In genomic region chr13:51815848-51816247, GRCh38 we compare ENCODE assay signal across 14 cellular contexts. TPM values are rescaled to one million over a fixed set of nuclear protein-coding genes. Genes with fewer than 3 reads are reported as not detected.
DNase-seq lines count a peak whose midpoint lies in the region; ATAC-seq and TF ChIP-seq lines count a peak whose summit lies in the region.
"Had no signal": no experiment of that assay in that cellular context is flagged by ENCODE, and none has a peak within 500 bp of the region (broad histone marks: within the 10 kb centered on the region; RNA-seq: fewer than 3 reads in every experiment).

No MANE protein-coding gene starts in this region.

- peak overlapping the region; percentile 67 for H3K4me2 ChIP-seq in smooth muscle cell

- H3K4me1 Mint-ChIP-seq in activated T-cell treated with anti-CD3 and anti-CD28 coated beads, Interleukin-2, amount 50 U/mL, for 72 hours (ENCODE audit: low read depth) = peaks cover 89% of the 10 kb centered on the region

- no peaks in the 10 kb centered on the region for H3K79me2 ChIP-seq in smooth muscle cell (ENCODE audit: low read depth)

- no peak for ATAC-seq in activated T-cell treated with anti-CD3 and anti-CD28 coated beads, Interleukin-2, amount 50 U/mL, for 72 hours (replicated peaks in 1 of 2)

- peak overlapping the region; percentile 51 for H3K27ac Mint-ChIP-seq in activated T-cell treated with anti-CD3 and anti-CD28 coated beads, Interleukin-2, amount 50 U/mL, for 72 hours
- H3K27ac Mint-ChIP-seq: GM23338 had no signal

- TF ChIP-seq CTCF in epithelial cell of esophagus (IDR thresholded peaks at IDR 0.05; ENCODE audit: insufficient read depth, low read depth, low read length, missing control alignments) (peak; percentile 3), smooth muscle cell (IDR thresholded peaks at IDR 0.05; ENCODE audit: borderline replicate concordance, insufficient read depth, poor library complexity, severe bottlenecking) (no peak), GM13977 (IDR thresholded peaks at IDR 0.05; ENCODE audit: extremely low read depth, insufficient read depth, missing control alignments) (no peak)

- H3K9me3 ChIP-seq in smooth muscle cell (replicated peaks; ENCODE audit: low read depth) = no peaks in the 10 kb centered on the region

- H3K9ac ChIP-seq in smooth muscle cell (ENCODE audit: low read depth) = no peak overlapping the region

- no peaks in the 10 kb centered on the region for H3K27me3 ChIP-seq in smooth muscle cell (ENCODE audit: low read depth)

- H4K20me1 ChIP-seq in smooth muscle cell (ENCODE audit: low read depth) = no peaks in the 10 kb centered on the region

- no peaks in the 10 kb centered on the region for H3K4me1 ChIP-seq in smooth muscle cell (ENCODE audit: low read depth)

- no peaks in the 10 kb centered on the region for H3K27me3 Mint-ChIP-seq in activated T-cell treated with anti-CD3 and anti-CD28 coated beads, Interleukin-2, amount 50 U/mL, for 72 hours (ENCODE audit: low read depth)
- H3K27me3 Mint-ChIP-seq: dendritic cell treated with granulocyte-macrophage colony-stimulating factor and Interleukin-4, amounts not matched to agents 40 ng/mL and 50 ng/mL, for 4 days had no signal

- no peaks in the 10 kb centered on the region for H3K9me3 Mint-ChIP-seq in activated T-cell treated with anti-CD3 and anti-CD28 coated beads, Interleukin-2, amount 50 U/mL, for 72 hours
- H3K9me3 Mint-ChIP-seq: dendritic cell treated with granulocyte-macrophage colony-stimulating factor and Interleukin-4, amounts not matched to agents 40 ng/mL and 50 ng/mL, for 4 days; GM23338; neural crest cell had no signal

- H3K27ac ChIP-seq in smooth muscle cell (ENCODE audit: low read depth) = no peak overlapping the region

- peak overlapping the region; percentile 74 to 81 for H3K4me3 Mint-ChIP-seq in activated T-cell treated with anti-CD3 and anti-CD28 coated beads, Interleukin-2, amount 50 U/mL, for 72 hours
- H3K4me3 Mint-ChIP-seq: dendritic cell treated with granulocyte-macrophage colony-stimulating factor and Interleukin-4, amounts not matched to agents 40 ng/mL and 50 ng/mL, for 4 days; GM23338; neural crest cell had no signal

- no peaks in the 10 kb centered on the region for H3F3A ChIP-seq in smooth muscle cell (ENCODE audit: low read depth)

- H3K36me3 ChIP-seq in smooth muscle cell (ENCODE audit: low read depth) = no peaks in the 10 kb centered on the region

- no peak overlapping the region for H3K4me3 ChIP-seq in epithelial cell of esophagus (ENCODE audit: low read length)
- no peak overlapping the region for H3K4me3 ChIP-seq in smooth muscle cell
- H3K4me3 ChIP-seq: GM23338 had no signal

- in situ Hi-C loops in GM13977 (cut with MboI; ENCODE audit: low pct_unique_long_range_greater_than_20kb, low sequenced_read_pairs, unreplicated experiment) = loop anchor here (25.0 kb wide), 2 partner anchors 321 to 679 kb away; partner anchors contain the start of gene NEK5

- 83% methylated on average over 11 of the region's 11 CpGs for WGBS in smooth muscle cell (ENCODE audit: low lambda C conversion rate)

- no peaks in the 10 kb centered on the region for H3K36me3 Mint-ChIP-seq in activated T-cell treated with anti-CD3 and anti-CD28 coated beads, Interleukin-2, amount 50 U/mL, for 72 hours (ENCODE audit: insufficient read depth in 2 of 2)

- H2AFZ ChIP-seq in smooth muscle cell (ENCODE audit: low read depth) = no peak overlapping the region

- no peak for DNase-seq in activated T-cell treated with anti-CD3 and anti-CD28 coated beads, Interleukin-2, amount 50 U/mL, for 72 hours
- no peak for DNase-seq in activated T-cell treated with anti-CD3 and anti-CD28 coated beads, Interleukin-2, amount 50 U/mL, for 48 hours
- DNase-seq in NCI-H510A (lab: John Stamatoyannopoulos, UW) (peak; percentile 62), epithelial cell of esophagus (ENCODE audit: low read depth) (peak; percentile 51), smooth muscle cell (lab: John Stamatoyannopoulos, UW; ENCODE audit: unreplicated experiment) (no peak), GM13977 (ENCODE audit: low spot score) (no peak), MV-4-11 (lab: John Stamatoyannopoulos, UW) (no peak), T-helper 2 cell (no peak)

RNA-seq across cellular contexts. Expression of gene DHRS12, which starts 11.9 kb away (rescaled TPM):
- 1 to 10 TPM; 8.0 to 8.5 TPM for total RNA-seq in activated T-cell treated with anti-CD3 and anti-CD28 coated beads, Interleukin-2, amount 50 U/mL, for 72 hours
- 4.3 and 5.7 TPM in 2 replicates for total RNA-seq in smooth muscle cell
- 9.8 and 9.9 TPM in 2 replicates for polyA plus RNA-seq in smooth muscle cell

RNA-seq across cellular contexts. Expression of gene TMEM272, which starts 29.1 kb away (rescaled TPM):
- under 1 TPM; 0.19 to 0.30 TPM for total RNA-seq in activated T-cell treated with anti-CD3 and anti-CD28 coated beads, Interleukin-2, amount 50 U/mL, for 72 hours
- 0.18 TPM in 2 replicates for total RNA-seq in smooth muscle cell
- 0.22 and 0.26 TPM in 2 replicates for polyA plus RNA-seq in smooth muscle cell
- total RNA-seq: Calu3, renal cortical epithelial cell had no signal
- polyA plus RNA-seq: AG04450 had no signal

RNA-seq across cellular contexts. Expression of gene CCDC70, which starts 45.9 kb away (rescaled TPM):
- under 1 TPM in 1 of 2 donors, not detected in 1; 0.22 TPM for total RNA-seq in activated T-cell treated with anti-CD3 and anti-CD28 coated beads, Interleukin-2, amount 50 U/mL, for 72 hours
- not detected in 2 replicates for total RNA-seq in smooth muscle cell
- not detected in 2 replicates for polyA plus RNA-seq in smooth muscle cell
- total RNA-seq: Calu3, GM23338, neural crest cell, renal cortical epithelial cell had no signal
- polyA plus RNA-seq: AG04450, GM23338 had no signal

Comparison
In these comparisons a context has a peak if more than half of its experiments do, and no peak if none do; other contexts are left out.
1. DNase-seq: peak in NCI-H510A (single experiment) and epithelial cell of esophagus (single experiment); none in activated T-cell treated with anti-CD3 and anti-CD28 coated beads, Interleukin-2, amount 50 U/mL, for 72 hours (0 of 2), activated T-cell treated with anti-CD3 and anti-CD28 coated beads, Interleukin-2, amount 50 U/mL, for 48 hours (0 of 2), smooth muscle cell (single experiment), GM13977 (single experiment), MV-4-11 (single experiment) and T-helper 2 cell (0 of 5).